In the genomic region with DNA sequence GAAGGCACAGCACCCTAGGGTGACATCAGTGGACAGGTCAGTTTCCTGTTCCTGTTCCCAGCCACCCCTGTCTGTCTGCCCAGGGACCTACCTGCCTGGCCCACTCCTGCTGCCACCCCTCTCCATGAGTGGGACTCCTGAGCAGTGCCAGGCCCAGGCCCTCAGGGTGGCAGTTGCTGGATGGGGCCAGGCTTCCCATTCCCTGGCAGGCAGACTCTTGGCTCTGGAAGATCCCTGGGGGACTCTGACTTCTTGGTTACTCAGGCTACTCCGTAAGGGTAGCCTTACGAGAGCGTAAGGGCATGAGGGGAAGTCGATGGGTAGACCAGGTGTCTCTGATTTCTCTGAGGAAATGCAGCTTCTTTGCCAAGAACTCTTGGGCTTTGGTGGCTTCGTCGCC, we compare ENCODE assay signal across 1 cellular context.
TF ChIP-seq lines count a peak whose summit lies in the region.

No MANE protein-coding gene starts in this region.

TF ChIP-seq in HepG2, 621 proteins besides CTCF, POLR2A, EP300 and RAD21:
- TF ChIP-seq KLF11 (CRISPR knock-in tag; IDR thresholded peaks at IDR 0.05), result no peak
- no peak for TF ChIP-seq RARG (CRISPR knock-in tag; IDR thresholded peaks at IDR 0.05; ENCODE audit: low read depth)
- TF ChIP-seq, protein P1, sequence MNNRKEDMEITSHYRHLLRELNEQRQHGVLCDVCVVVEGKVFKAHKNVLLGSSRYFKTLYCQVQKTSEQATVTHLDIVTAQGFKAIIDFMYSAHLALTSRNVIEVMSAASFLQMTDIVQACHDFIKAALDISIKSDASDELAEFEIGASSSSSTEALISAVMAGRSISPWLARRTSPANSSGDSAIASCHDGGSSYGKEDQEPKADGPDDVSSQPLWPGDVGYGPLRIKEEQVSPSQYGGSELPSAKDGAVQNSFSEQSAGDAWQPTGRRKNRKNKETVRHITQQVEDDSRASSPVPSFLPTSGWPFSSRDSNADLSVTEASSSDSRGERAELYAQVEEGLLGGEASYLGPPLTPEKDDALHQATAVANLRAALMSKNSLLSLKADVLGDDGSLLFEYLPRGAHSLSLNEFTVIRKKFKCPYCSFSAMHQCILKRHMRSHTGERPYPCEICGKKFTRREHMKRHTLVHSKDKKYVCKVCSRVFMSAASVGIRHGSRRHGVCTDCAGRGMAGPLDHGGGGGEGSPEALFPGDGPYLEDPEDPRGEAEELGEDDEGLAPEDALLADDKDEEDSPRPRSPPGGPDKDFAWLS (CRISPR knock-in tag; IDR thresholded peaks at IDR 0.05; ENCODE audit: borderline replicate concordance), result no peak
- no peak for TF ChIP-seq TOE1 (CRISPR knock-in tag; IDR thresholded peaks at IDR 0.05)
- no peak for TF ChIP-seq RBFOX2 (IDR thresholded peaks at IDR 0.05; ENCODE audit: low read depth, low read length)
- TF ChIP-seq SALL1 (CRISPR knock-in tag; IDR thresholded peaks at IDR 0.05), result no peak
- no peak for TF ChIP-seq ZNF12 (CRISPR knock-in tag; IDR thresholded peaks at IDR 0.05)
- TF ChIP-seq, protein P2, sequence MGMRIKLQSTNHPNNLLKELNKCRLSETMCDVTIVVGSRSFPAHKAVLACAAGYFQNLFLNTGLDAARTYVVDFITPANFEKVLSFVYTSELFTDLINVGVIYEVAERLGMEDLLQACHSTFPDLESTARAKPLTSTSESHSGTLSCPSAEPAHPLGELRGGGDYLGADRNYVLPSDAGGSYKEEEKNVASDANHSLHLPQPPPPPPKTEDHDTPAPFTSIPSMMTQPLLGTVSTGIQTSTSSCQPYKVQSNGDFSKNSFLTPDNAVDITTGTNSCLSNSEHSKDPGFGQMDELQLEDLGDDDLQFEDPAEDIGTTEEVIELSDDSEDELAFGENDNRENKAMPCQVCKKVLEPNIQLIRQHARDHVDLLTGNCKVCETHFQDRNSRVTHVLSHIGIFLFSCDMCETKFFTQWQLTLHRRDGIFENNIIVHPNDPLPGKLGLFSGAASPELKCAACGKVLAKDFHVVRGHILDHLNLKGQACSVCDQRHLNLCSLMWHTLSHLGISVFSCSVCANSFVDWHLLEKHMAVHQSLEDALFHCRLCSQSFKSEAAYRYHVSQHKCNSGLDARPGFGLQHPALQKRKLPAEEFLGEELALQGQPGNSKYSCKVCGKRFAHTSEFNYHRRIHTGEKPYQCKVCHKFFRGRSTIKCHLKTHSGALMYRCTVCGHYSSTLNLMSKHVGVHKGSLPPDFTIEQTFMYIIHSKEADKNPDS (CRISPR knock-in tag; IDR thresholded peaks at IDR 0.05), result no peak
- no peak for TF ChIP-seq ZNF496 (CRISPR knock-in tag; IDR thresholded peaks at IDR 0.05; ENCODE audit: insufficient replicate concordance)
- no peak for TF ChIP-seq KDM3A (CRISPR knock-in tag; IDR thresholded peaks at IDR 0.05; ENCODE audit: low read depth)
- TF ChIP-seq, protein P3, sequence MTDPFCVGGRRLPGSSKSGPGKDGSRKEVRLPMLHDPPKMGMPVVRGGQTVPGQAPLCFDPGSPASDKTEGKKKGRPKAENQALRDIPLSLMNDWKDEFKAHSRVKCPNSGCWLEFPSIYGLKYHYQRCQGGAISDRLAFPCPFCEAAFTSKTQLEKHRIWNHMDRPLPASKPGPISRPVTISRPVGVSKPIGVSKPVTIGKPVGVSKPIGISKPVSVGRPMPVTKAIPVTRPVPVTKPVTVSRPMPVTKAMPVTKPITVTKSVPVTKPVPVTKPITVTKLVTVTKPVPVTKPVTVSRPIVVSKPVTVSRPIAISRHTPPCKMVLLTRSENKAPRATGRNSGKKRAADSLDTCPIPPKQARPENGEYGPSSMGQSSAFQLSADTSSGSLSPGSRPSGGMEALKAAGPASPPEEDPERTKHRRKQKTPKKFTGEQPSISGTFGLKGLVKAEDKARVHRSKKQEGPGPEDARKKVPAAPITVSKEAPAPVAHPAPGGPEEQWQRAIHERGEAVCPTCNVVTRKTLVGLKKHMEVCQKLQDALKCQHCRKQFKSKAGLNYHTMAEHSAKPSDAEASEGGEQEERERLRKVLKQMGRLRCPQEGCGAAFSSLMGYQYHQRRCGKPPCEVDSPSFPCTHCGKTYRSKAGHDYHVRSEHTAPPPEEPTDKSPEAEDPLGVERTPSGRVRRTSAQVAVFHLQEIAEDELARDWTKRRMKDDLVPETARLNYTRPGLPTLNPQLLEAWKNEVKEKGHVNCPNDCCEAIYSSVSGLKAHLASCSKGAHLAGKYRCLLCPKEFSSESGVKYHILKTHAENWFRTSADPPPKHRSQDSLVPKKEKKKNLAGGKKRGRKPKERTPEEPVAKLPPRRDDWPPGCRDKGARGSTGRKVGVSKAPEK (CRISPR knock-in tag; IDR thresholded peaks at IDR 0.05; ENCODE audit: borderline replicate concordance), result no peak
- no peak for TF ChIP-seq ZNF180 (CRISPR knock-in tag; IDR thresholded peaks at IDR 0.05; ENCODE audit: borderline replicate concordance, low read depth)
TF ChIP-seq in HepG2: peak in this region for 0.
